Comparison of ENCODE assay signal across 21 cellular contexts in the genomic region with DNA sequence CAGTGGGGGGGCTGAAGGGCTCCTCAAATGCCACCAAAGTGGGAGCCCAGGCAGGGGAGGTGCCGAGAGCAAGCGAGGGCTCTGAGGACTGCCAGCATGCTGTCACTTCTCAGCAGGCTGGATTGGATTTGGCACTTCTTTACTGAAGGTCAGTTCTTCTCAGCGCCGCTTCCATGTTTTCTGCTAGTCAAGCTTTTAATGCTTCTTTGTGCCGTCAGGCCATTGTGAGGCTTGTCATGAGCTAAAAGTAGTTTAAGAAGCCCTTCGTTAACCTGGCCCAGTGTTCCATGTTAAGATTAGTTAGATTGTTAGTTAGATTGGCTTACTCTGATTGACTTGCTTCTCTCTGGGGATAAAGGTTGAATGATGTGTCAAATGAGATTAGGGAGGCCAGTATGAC. TPM values are rescaled to one million over a fixed set of nuclear protein-coding genes. Genes with fewer than 3 reads are reported as not detected.
DNase-seq lines count a peak whose midpoint lies in the region; ATAC-seq and TF ChIP-seq lines count a peak whose summit lies in the region.
"Had no signal": no experiment of that assay in that cellular context is flagged by ENCODE, and none has a peak within 500 bp of the region (broad histone marks: within the 10 kb centered on the region; RNA-seq: fewer than 3 reads in every experiment).

No MANE protein-coding gene starts in this region.

- H3K9me2 ChIP-seq in OCI-LY7 (ENCODE audit: insufficient read depth, low read length): no peaks in the 10 kb centered on the region

- H3K27ac ChIP-seq in heart left ventricle: peak overlapping the region in 2 of 12 donors; percentile 12 to 13
- peak overlapping the region in 1 of 2 donors; percentile 20 for H3K27ac ChIP-seq in right atrium auricular region
- peak overlapping the region; percentile 96 for H3K27ac ChIP-seq in OCI-LY7 (ENCODE audit: low read depth, low read length, poor library complexity, severe bottlenecking)
- H3K27ac ChIP-seq in right cardiac atrium (ENCODE audit: low read length): no peak overlapping the region
- H3K27ac ChIP-seq: BLaER1, SK-N-MC had no signal

- H4K20me1 ChIP-seq in OCI-LY7 (ENCODE audit: insufficient read depth, low read length): no peaks in the 10 kb centered on the region
- H4K20me1 ChIP-seq: BLaER1 had no signal

- POLR2A ChIA-PET in OCI-LY7 (lab: Charles Lee): interaction anchor here (0.5 to 4.4 kb wide), 8 partner anchors 9 to 385 kb away, joined by 3 to 47 read pairs (median 4); a partner anchor contains a TSS

- peak overlapping the region; percentile 78; the same call in 1 of the 2 replicates for H3K4me2 ChIP-seq in OCI-LY7 (ENCODE audit: low read length)
- H3K4me2 ChIP-seq: BLaER1 had no signal

- H3K36me3 ChIP-seq in heart left ventricle: peaks cover 0 to 39% (median 33%) of the 10 kb centered on the region in 9 donors
- H3K36me3 ChIP-seq in right atrium auricular region: peaks cover 38% of the 10 kb centered on the region
- H3K36me3 ChIP-seq in OCI-LY7 (ENCODE audit: insufficient read depth, low read length): peaks cover 58% of the 10 kb centered on the region

- H2AFZ ChIP-seq in OCI-LY7 (ENCODE audit: low read length): no peak overlapping the region; the same call in 1 of the 2 replicates

- H3K9me3 ChIP-seq in heart left ventricle (no peaks in the 10 kb centered on the region), right atrium auricular region (no peaks in the 10 kb centered on the region), OCI-LY7 (ENCODE audit: low read length) (peaks cover 13% of the 10 kb centered on the region; the same call in 1 of the 2 replicates), right cardiac atrium (ENCODE audit: control insufficient read depth, low read length) (no peaks in the 10 kb centered on the region)
- H3K9me3 ChIP-seq: HAP-1 had no signal

- H3K4me1 ChIP-seq in heart left ventricle (peaks cover 0 to 18% (median 3%) of the 10 kb centered on the region in 12 donors), right atrium auricular region (peaks cover 0 to 17% of the 10 kb centered on the region in 2 donors), OCI-LY7 (ENCODE audit: insufficient read depth, low read length, poor library complexity, severe bottlenecking) (peaks cover 37% of the 10 kb centered on the region), right cardiac atrium (ENCODE audit: control insufficient read depth, insufficient read depth, low read length) (no peaks in the 10 kb centered on the region)
- H3K4me1 ChIP-seq: HAP-1 had no signal

- 65 to 82% (median 80%) methylated on average over 6 of the region's 6 CpGs for WGBS in heart left ventricle, 4 donors
- 82% methylated on average over 6 of the region's 6 CpGs for WGBS in right cardiac atrium

- CTCF ChIA-PET in OCI-LY7 (lab: Charles Lee; ENCODE audit: unreplicated experiment): interaction anchor here (0.9 kb wide), 1 partner anchor 72 kb away, joined by 3 read pairs; no protein-coding TSS in a partner anchor

- no peak for TF ChIP-seq CTCF in heart left ventricle (IDR thresholded peaks at IDR 0.05)
- TF ChIP-seq CTCF in right atrium auricular region (IDR thresholded peaks at IDR 0.05): no peak
- no peak for TF ChIP-seq CTCF in OCI-LY7 (conservative IDR thresholded peaks at IDR 0.05; ENCODE audit: low read length)

- ATAC-seq in heart left ventricle (peak in 3 of 4 donors; percentile 38 to 60 (median 55)), right cardiac atrium (peak; percentile 27 to 34)
- no peak for ATAC-seq in activated CD4-positive, CD25-positive, alpha-beta regulatory T cell treated with anti-CD3 and anti-CD28 coated beads, Interleukin-2, amount 50 U/mL, for 24 hours
- ATAC-seq: GM12878, Panc1 had no signal

- intact Hi-C loops in heart left ventricle (cut with DNase I) (loop anchor here in 1 of 10 donors (10.0 kb wide), 1 partner anchor 949 kb away; a partner anchor contains a TSS), OCI-LY7 (cut with micrococcal nuclease; ENCODE audit: unreplicated experiment) (no loop called here), right cardiac atrium (cut with DNase I) (no loop called here)

- no peak for TF ChIP-seq POLR2A in heart left ventricle (IDR thresholded peaks at IDR 0.05)

- DNase-seq in heart left ventricle (no peak), right atrium auricular region (ENCODE audit: low spot score) (no peak), OCI-LY7 (ENCODE audit: low spot score) (no peak), right cardiac atrium (no peak), SHP77 treated with DMSO at 0.1 percent for 48 hours (lab: John Stamatoyannopoulos, UW) (no peak)
- no peak for DNase-seq in stimulated activated CD4-positive, alpha-beta T cell treated with anti-CD3 and anti-CD28 coated beads, Interleukin-4, amount 100 ng/mL, for 24 hours
- DNase-seq: CD4-positive, alpha-beta memory T cell; DMS153; KBM-7; NCI-H1694 treated with DMSO at 0.1 percent for 48 hours; NCI-H2107; NCI-H2227 treated with DMSO at 0.1 percent for 48 hours; NCI-H510A treated with DMSO at 0.1 percent for 48 hours; NCI-H774 had no signal

- H3K4me3 ChIP-seq in heart left ventricle (no peak overlapping the region), right atrium auricular region (no peak overlapping the region), OCI-LY7 (ENCODE audit: low read depth, low read length, poor library complexity, severe bottlenecking) (no peak overlapping the region), right cardiac atrium (ENCODE audit: low read length) (no peak overlapping the region)
- H3K4me3 ChIP-seq: BLaER1, GM12878, HAP-1, SK-N-MC had no signal

- no peaks in the 10 kb centered on the region for H3K27me3 ChIP-seq in heart left ventricle
- no peaks in the 10 kb centered on the region for H3K27me3 ChIP-seq in right atrium auricular region
- H3K27me3 ChIP-seq in right cardiac atrium (ENCODE audit: control insufficient read depth, insufficient read depth): no peaks in the 10 kb centered on the region
- H3K27me3 ChIP-seq: BLaER1 had no signal

- H3K79me2 ChIP-seq in OCI-LY7 (ENCODE audit: insufficient read depth, low read depth, low read length): no peaks in the 10 kb centered on the region

- no TSS peak for BruUV-seq in OCI-LY7 (replicated peaks; lab: Mats Ljungman, UMichigan)

RNA-seq across cellular contexts. Expression of a gene that starts 13.4 kb away (rescaled TPM):
- 100 to 1,000 TPM; 212 to 790 (median 297) TPM for total RNA-seq in heart left ventricle
- 100 to 1,000 TPM; 126 to 258 TPM for polyA plus RNA-seq in heart left ventricle
- 100 to 1,000 TPM; 180 to 335 TPM for total RNA-seq in right atrium auricular region
- 34.2 and 40.7 TPM in 2 replicates for total RNA-seq in OCI-LY7 (2014; rRNA removed; shearing (Covaris generic))
- total RNA-seq in OCI-LY7 (2022): 52.4 and 65.2 TPM in 2 replicates
- 100 to 1,000 TPM; 212 to 302 (median 279) TPM for total RNA-seq in right cardiac atrium
- polyA plus RNA-seq in right cardiac atrium: 208 TPM

RNA-seq across cellular contexts. Expression of a gene that starts 47.3 kb away (rescaled TPM):
- total RNA-seq in heart left ventricle (under 1 TPM in 1 of 9 donors, not detected in 8; 0.53 TPM), right atrium auricular region (under 1 TPM in 1 of 2 donors, not detected in 1; 0.51 TPM), OCI-LY7 (2022) (0.21 and 0.22 TPM in 2 replicates), right cardiac atrium (not detected)
- polyA plus RNA-seq in heart left ventricle (under 1 TPM in 1 of 2 donors, not detected in 1; 0.03 TPM), right cardiac atrium (0.07 TPM)
- total RNA-seq in OCI-LY7 (2014; rRNA removed; shearing (Covaris generic)): not detected in 2 replicates
- total RNA-seq: A673; CD4-positive, alpha-beta memory T cell; GM12878 had no signal
- polyA plus RNA-seq: CD4-positive, alpha-beta memory T cell; GM12878 had no signal

RNA-seq across cellular contexts. Expression of a gene that starts 54.2 kb away (rescaled TPM):
- total RNA-seq in heart left ventricle (1 to 10 TPM in 2 of 9 donors, under 1 TPM in 5, not detected in 2; 0.34 to 1.6 (median 0.81) TPM), right atrium auricular region (1 to 10 TPM; 1.6 to 2.5 TPM), OCI-LY7 (2022) (not detected in 2 replicates), right cardiac atrium (under 1 TPM; 0.60 to 0.81 (median 0.75) TPM)
- polyA plus RNA-seq in heart left ventricle (under 1 TPM; 0.07 to 0.38 TPM), right cardiac atrium (0.27 TPM)
- total RNA-seq in OCI-LY7 (2014; rRNA removed; shearing (Covaris generic)): not detected in 2 replicates
- total RNA-seq: A673 had no signal
- polyA plus RNA-seq: CD4-positive, alpha-beta memory T cell; GM12878 had no signal

Comparison
In these comparisons a context has a peak if more than half of its experiments do, and no peak if none do; other contexts are left out.
1. ATAC-seq: peak in heart left ventricle (3 of 4) and right cardiac atrium (2 of 2); none in activated CD4-positive, CD25-positive, alpha-beta regulatory T cell treated with anti-CD3 and anti-CD28 coated beads, Interleukin-2, amount 50 U/mL, for 24 hours (0 of 2).